ENCODE assay signal across 18 cellular contexts in the genomic region with DNA sequence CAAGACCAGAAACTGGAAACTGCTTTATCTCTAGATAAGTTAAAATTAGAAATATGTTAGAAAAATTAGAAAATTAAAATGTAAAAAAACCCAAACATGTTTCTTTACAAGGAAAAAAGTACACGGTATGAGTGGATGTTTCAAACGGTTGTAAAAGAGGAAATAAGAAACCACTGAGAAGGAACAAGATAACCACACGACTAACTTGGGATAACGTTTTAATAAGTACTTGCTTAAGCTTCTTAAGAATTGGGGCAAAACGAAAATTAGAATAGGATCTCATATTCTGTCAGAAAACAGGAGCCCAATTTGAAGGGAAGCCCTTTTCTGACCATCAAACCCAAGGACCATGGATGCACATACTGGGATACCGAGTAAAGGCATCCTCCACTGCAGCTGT. TPM values are rescaled to one million over a fixed set of nuclear protein-coding genes. Genes with fewer than 3 reads are reported as not detected.
A peak's percentile ranks its signal among the peaks of the same experiment; 100 is the strongest.
DNase-seq lines count a peak whose midpoint lies in the region; ATAC-seq and TF ChIP-seq lines count a peak whose summit lies in the region.
"Had no signal": no experiment of that assay in that cellular context is flagged by ENCODE, and none has a peak within 500 bp of the region (broad histone marks: within the 10 kb centered on the region; RNA-seq: fewer than 3 reads in every experiment).

No MANE protein-coding gene starts in this region.

- H3K36me3 ChIP-seq in CD4-positive, alpha-beta memory T cell (ENCODE audit: insufficient read depth, low read length) = peaks cover 78% of the 10 kb centered on the region

- intact Hi-C loops in CD4-positive, alpha-beta memory T cell (cut with micrococcal nuclease) = loop anchor here (2.0 to 5.0 kb wide), 2 partner anchors 31 to 417 kb away; a partner anchor contains a TSS

- no peak for DNase-seq in CD4-positive, alpha-beta memory T cell
- DNase-seq in GM20000 (ENCODE audit: low spot score) = peak; percentile 23
- peak; percentile 72 for DNase-seq in OCI-M1 (lab: John Stamatoyannopoulos, UW)
- DNase-seq in glutamatergic neuron = no peak
- no peak for DNase-seq in DMS 273 (lab: John Stamatoyannopoulos, UW; ENCODE audit: unreplicated experiment)
- DNase-seq in HT-29 (ENCODE audit: low spot score) = no peak
- DNase-seq: effector memory CD4-positive, alpha-beta T cell; MG63; naive thymus-derived CD4-positive, alpha-beta T cell; NCI-H345; WERI-Rb-1 had no signal

- H3K9me3 ChIP-seq in CD4-positive, alpha-beta memory T cell (ENCODE audit: control insufficient read depth in 1 of 2, low read length in 2 of 2) = no peaks in the 10 kb centered on the region
- H3K9me3 ChIP-seq: Caco-2, MG63, testis had no signal

- H3K27me3 ChIP-seq in CD4-positive, alpha-beta memory T cell (ENCODE audit: insufficient read depth, low read length) = no peaks in the 10 kb centered on the region
- H3K27me3 ChIP-seq: MG63, testis had no signal

- no peaks in the 10 kb centered on the region for H3K9me3 Mint-ChIP-seq in CD4-positive, alpha-beta memory T cell
- peaks cover 24% of the 10 kb centered on the region for H3K9me3 Mint-ChIP-seq in glutamatergic neuron (ENCODE audit: unreplicated experiment)
- H3K9me3 Mint-ChIP-seq: brain; naive thymus-derived CD4-positive, alpha-beta T cell had no signal

- ATAC-seq in GM19023 (IDR thresholded peaks at IDR 0.05; ENCODE audit: unreplicated experiment) (no peak), HG02970 (IDR thresholded peaks at IDR 0.05; ENCODE audit: low FRiP score, unreplicated experiment) (no peak)
- ATAC-seq: naive thymus-derived CD4-positive, alpha-beta T cell had no signal

- TF ChIP-seq CTCF in GM20000 (IDR thresholded peaks at IDR 0.05; ENCODE audit: extremely low read depth, missing control alignments) (no peak), glutamatergic neuron (IDR thresholded peaks at IDR 0.05; ENCODE audit: partially characterized antibody, unreplicated experiment) (no peak)

- H3K27ac ChIP-seq in CD4-positive, alpha-beta memory T cell (ENCODE audit: low read depth, low read length) = no peak overlapping the region
- H3K27ac ChIP-seq: WERI-Rb-1 had no signal

- POLR2A ChIA-PET in CD4-positive, alpha-beta memory T cell (lab: Charles Lee; ENCODE audit: partially characterized antibody) = interaction anchor here (0.6 to 1.9 kb wide), 3 partner anchors 31 to 1444 kb away, joined by 3 to 6 read pairs (median 5); a partner anchor contains a TSS

- CTCF ChIA-PET in CD4-positive, alpha-beta memory T cell (lab: Charles Lee; ENCODE audit: partially characterized antibody) = interaction anchor here (0.6 to 6.6 kb wide), 13 partner anchors 9 to 102 kb away, joined by 3 to 78 read pairs (median 8); a partner anchor contains a TSS

- H3K36me3 Mint-ChIP-seq in CD4-positive, alpha-beta memory T cell = peaks cover 49 to 82% of the 10 kb centered on the region in 2 donors
- peaks cover 5% of the 10 kb centered on the region for H3K36me3 Mint-ChIP-seq in glutamatergic neuron (ENCODE audit: unreplicated experiment)

- peak overlapping the region in 6 of 7 donors; percentile 5 to 64 (median 50) for H3K27ac Mint-ChIP-seq in CD4-positive, alpha-beta memory T cell
- peak overlapping the region; percentile 92 for H3K27ac Mint-ChIP-seq in glutamatergic neuron (ENCODE audit: unreplicated experiment)

- H3K4me1 ChIP-seq in CD4-positive, alpha-beta memory T cell (ENCODE audit: insufficient read depth, low read length) = peaks cover 29% of the 10 kb centered on the region
- H3K4me1 ChIP-seq: Caco-2 had no signal

- H3K27me3 Mint-ChIP-seq in CD4-positive, alpha-beta memory T cell = no peaks in the 10 kb centered on the region
- H3K27me3 Mint-ChIP-seq in glutamatergic neuron (ENCODE audit: unreplicated experiment) = peaks cover 15% of the 10 kb centered on the region
- H3K27me3 Mint-ChIP-seq: brain; naive thymus-derived CD4-positive, alpha-beta T cell had no signal

- H3K4me3 ChIP-seq in CD4-positive, alpha-beta memory T cell (ENCODE audit: low read length in 2 of 2) = no peak overlapping the region
- H3K4me3 ChIP-seq: MG63, testis had no signal

- H3K4me1 Mint-ChIP-seq in CD4-positive, alpha-beta memory T cell = peaks cover 26 to 45% (median 34%) of the 10 kb centered on the region in 4 donors
- peaks cover 46% of the 10 kb centered on the region for H3K4me1 Mint-ChIP-seq in glutamatergic neuron (ENCODE audit: low read depth, unreplicated experiment)
- H3K4me1 Mint-ChIP-seq: brain had no signal

- peak overlapping the region in 1 of 8 donors; percentile 25 for H3K4me3 Mint-ChIP-seq in CD4-positive, alpha-beta memory T cell
- H3K4me3 Mint-ChIP-seq in glutamatergic neuron (ENCODE audit: unreplicated experiment) = peak overlapping the region; percentile 54
- H3K4me3 Mint-ChIP-seq: brain had no signal

RNA-seq across cellular contexts. Expression of a gene that starts 31.0 kb away (rescaled TPM):
- total RNA-seq in CD4-positive, alpha-beta memory T cell = 100 to 1,000 TPM; 137 to 140 TPM
- 10 to 100 TPM; 53.9 to 61.4 TPM for polyA plus RNA-seq in CD4-positive, alpha-beta memory T cell
- 105 TPM for total RNA-seq in glutamatergic neuron (ENCODE audit: unreplicated experiment)
- total RNA-seq in HT-29 (2014; rRNA removed; shearing (Covaris generic)) = 50.1 and 57.4 TPM in 2 replicates

RNA-seq across cellular contexts. Expression of a gene that starts 43.2 kb away (rescaled TPM):
- total RNA-seq in CD4-positive, alpha-beta memory T cell = not detected
- polyA plus RNA-seq in CD4-positive, alpha-beta memory T cell = not detected
- total RNA-seq in glutamatergic neuron (ENCODE audit: unreplicated experiment) = not detected
- not detected in 2 replicates for total RNA-seq in HT-29 (2014; rRNA removed; shearing (Covaris generic))
- total RNA-seq: frontal cortex; kidney epithelial cell; naive thymus-derived CD4-positive, alpha-beta T cell had no signal
- polyA plus RNA-seq: naive thymus-derived CD4-positive, alpha-beta T cell had no signal

RNA-seq across cellular contexts. Expression of a gene that starts 59.2 kb away (rescaled TPM):
- total RNA-seq in CD4-positive, alpha-beta memory T cell = 10 to 100 TPM; 20.1 to 23.0 TPM
- 10 to 100 TPM in 1 of 2 donors, 1 to 10 TPM in 1; 9.9 to 11.4 TPM for polyA plus RNA-seq in CD4-positive, alpha-beta memory T cell
- 81.7 TPM for total RNA-seq in glutamatergic neuron (ENCODE audit: unreplicated experiment)
- total RNA-seq in HT-29 (2014; rRNA removed; shearing (Covaris generic)) = 5.8 and 6.6 TPM in 2 replicates

RNA-seq across cellular contexts. Expression of a gene that starts 59.3 kb away (rescaled TPM):
- under 1 TPM in 1 of 2 experiments, not detected in 1; 0.19 TPM for total RNA-seq in CD4-positive, alpha-beta memory T cell
- polyA plus RNA-seq in CD4-positive, alpha-beta memory T cell = 1 to 10 TPM in 1 of 2 donors, not detected in 1; 1.2 TPM
- 0.56 TPM for total RNA-seq in glutamatergic neuron (ENCODE audit: unreplicated experiment)
- total RNA-seq in HT-29 (2014; rRNA removed; shearing (Covaris generic)) = 0.03 and 0.08 TPM in 2 replicates
- total RNA-seq: kidney epithelial cell had no signal

Comparison
In these comparisons a context has a peak if more than half of its experiments do, and no peak if none do; other contexts are left out.
1. DNase-seq: peak in GM20000 (single experiment) and OCI-M1 (single experiment); none in CD4-positive, alpha-beta memory T cell (0 of 5), glutamatergic neuron (single experiment), DMS 273 (single experiment) and HT-29 (single experiment).